8 cellular contexts compared by ENCODE assay signal in the genomic region with DNA sequence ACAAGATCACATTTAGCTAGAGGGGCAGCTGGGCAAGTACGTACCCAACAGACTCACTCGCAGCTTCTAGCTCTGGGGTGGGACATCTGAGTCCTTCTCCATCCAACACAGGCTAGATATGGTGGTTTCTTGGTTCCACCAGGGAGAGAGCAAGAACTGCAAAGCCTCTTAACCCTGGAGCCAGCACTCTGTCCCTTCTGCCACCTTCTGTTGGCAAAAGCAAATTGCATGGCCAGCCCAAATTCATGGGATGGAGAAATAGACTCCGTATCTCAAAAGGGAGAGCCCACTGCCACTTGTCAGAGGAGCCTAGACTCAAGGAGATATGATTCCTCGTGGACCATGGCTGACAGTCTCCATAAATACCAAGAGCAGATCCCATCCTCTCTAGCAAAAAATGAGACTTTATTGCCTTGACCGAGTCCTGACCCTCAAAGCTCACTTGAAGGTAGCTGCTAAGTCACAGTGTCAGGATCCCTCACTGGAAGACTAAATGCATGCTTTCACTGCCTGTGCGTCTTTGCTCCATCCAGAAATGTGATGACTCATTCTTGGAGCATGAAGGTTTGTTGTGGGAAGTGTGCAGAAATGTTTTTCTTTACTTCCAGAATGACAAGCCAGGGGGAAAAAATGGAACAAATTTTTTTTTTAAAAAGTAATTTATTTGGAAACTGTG. TPM values are rescaled to one million over a fixed set of nuclear protein-coding genes. Genes with fewer than 3 reads are reported as not detected.
A peak's percentile ranks its signal among the peaks of the same experiment; 100 is the strongest.
DNase-seq lines count a peak whose midpoint lies in the region; ATAC-seq and TF ChIP-seq lines count a peak whose summit lies in the region.

No MANE protein-coding gene starts in this region.

- no peaks in the 10 kb centered on the region for H3K9me3 Mint-ChIP-seq in Calu3 (ENCODE audit: low read depth, unreplicated experiment)
- peaks cover 8% of the 10 kb centered on the region for H3K9me3 Mint-ChIP-seq in activated T-helper 2 cell treated with anti-CD3 and anti-CD28 coated beads, Interferon-gamma antibody, Interleukin-2, Interleukin-4, amounts not matched to agents 10 μg/mL and 5 μg/mL and 100 μg/mL, durations not matched to agents 14 hours and 24 hours and 36 hours
- peaks cover 4% of the 10 kb centered on the region in 2 donors for H3K9me3 Mint-ChIP-seq in activated naive CD4-positive, alpha-beta T cell treated with anti-CD3 and anti-CD28 coated beads, Interleukin-2, amount 50 U/mL, for 72 hours

- H3K27ac Mint-ChIP-seq in Calu3 (ENCODE audit: unreplicated experiment) = no peak overlapping the region
- H3K27ac Mint-ChIP-seq in activated T-helper 2 cell treated with anti-CD3 and anti-CD28 coated beads, Interferon-gamma antibody, Interleukin-2, Interleukin-4, amounts not matched to agents 10 μg/mL and 5 μg/mL and 100 μg/mL, durations not matched to agents 14 hours and 24 hours and 36 hours = no peak overlapping the region
- no peak overlapping the region for H3K27ac Mint-ChIP-seq in activated naive CD4-positive, alpha-beta T cell treated with anti-CD3 and anti-CD28 coated beads, Interleukin-2, amount 50 U/mL, for 72 hours

- no peaks in the 10 kb centered on the region for H3K4me1 Mint-ChIP-seq in Calu3 (ENCODE audit: low read depth, unreplicated experiment)
- H3K4me1 Mint-ChIP-seq in activated T-helper 2 cell treated with anti-CD3 and anti-CD28 coated beads, Interferon-gamma antibody, Interleukin-2, Interleukin-4, amounts not matched to agents 10 μg/mL and 5 μg/mL and 100 μg/mL, durations not matched to agents 14 hours and 24 hours and 36 hours (ENCODE audit: low read depth) = no peaks in the 10 kb centered on the region

- BruUV-seq in Calu3 (replicated peaks; lab: Mats Ljungman, UMichigan) = no TSS peak

- H3K36me3 Mint-ChIP-seq in Calu3 (ENCODE audit: insufficient read depth, unreplicated experiment) = no peaks in the 10 kb centered on the region
- no peaks in the 10 kb centered on the region for H3K36me3 Mint-ChIP-seq in activated T-helper 2 cell treated with anti-CD3 and anti-CD28 coated beads, Interferon-gamma antibody, Interleukin-2, Interleukin-4, amounts not matched to agents 10 μg/mL and 5 μg/mL and 100 μg/mL, durations not matched to agents 14 hours and 24 hours and 36 hours (ENCODE audit: low read depth)
- peaks cover 0 to 4% of the 10 kb centered on the region in 2 donors for H3K36me3 Mint-ChIP-seq in activated naive CD4-positive, alpha-beta T cell treated with anti-CD3 and anti-CD28 coated beads, Interleukin-2, amount 50 U/mL, for 72 hours

- no peak overlapping the region for H3K4me3 Mint-ChIP-seq in Calu3 (ENCODE audit: low read depth, unreplicated experiment)
- H3K4me3 Mint-ChIP-seq in activated T-helper 2 cell treated with anti-CD3 and anti-CD28 coated beads, Interferon-gamma antibody, Interleukin-2, Interleukin-4, amounts not matched to agents 10 μg/mL and 5 μg/mL and 100 μg/mL, durations not matched to agents 14 hours and 24 hours and 36 hours (ENCODE audit: low read depth) = no peak overlapping the region

- intact Hi-C loops in Calu3 (cut with micrococcal nuclease; ENCODE audit: unreplicated experiment) = loop anchor here (5.0 kb wide), 1 partner anchor 202 kb away; no protein-coding TSS in a partner anchor
- intact Hi-C loops in activated T-helper 2 cell treated with anti-CD3 and anti-CD28 coated beads, Interferon-gamma antibody, Interleukin-2, Interleukin-4, amounts not matched to agents 10 μg/mL and 5 μg/mL and 100 μg/mL, durations not matched to agents 14 hours and 24 hours and 36 hours (cut with micrococcal nuclease) = no loop called here

- H3K27me3 Mint-ChIP-seq in Calu3 (ENCODE audit: unreplicated experiment) = peaks cover 11% of the 10 kb centered on the region
- H3K27me3 Mint-ChIP-seq in activated T-helper 2 cell treated with anti-CD3 and anti-CD28 coated beads, Interferon-gamma antibody, Interleukin-2, Interleukin-4, amounts not matched to agents 10 μg/mL and 5 μg/mL and 100 μg/mL, durations not matched to agents 14 hours and 24 hours and 36 hours (ENCODE audit: low read depth) = no peaks in the 10 kb centered on the region

- CTCF ChIA-PET in Calu3 (lab: Charles Lee) = interaction anchor here (0.6 kb wide), 2 partner anchors 333 to 434 kb away, joined by 3 to 6 read pairs; no protein-coding TSS in a partner anchor

- peak; percentile 11 for DNase-seq in Calu3
- peak in 49 of 76 experiments; percentile 3 to 67 (median 27) for DNase-seq in HUDEP-2 (lab: John Stamatoyannopoulos, UW; ENCODE audit: unreplicated experiment in 76 of 76)
- peak; percentile 90 for DNase-seq in amniotic epithelial cell (ENCODE audit: low read depth)
- peak; percentile 57 for DNase-seq in left kidney (ENCODE audit: low read depth, low spot score)
- DNase-seq in NCI-H2029 treated with DMSO at 0.1 percent for 48 hours (lab: John Stamatoyannopoulos, UW) = no peak
- DNase-seq in activated T-helper 2 cell treated with anti-CD3 and anti-CD28 coated beads, Interferon-gamma antibody, Interleukin-2, Interleukin-4, amounts not matched to agents 10 μg/mL and 5 μg/mL and 100 μg/mL, durations not matched to agents 14 hours and 24 hours and 36 hours (ENCODE audit: low spot score) = no peak
- no peak for DNase-seq in activated naive CD4-positive, alpha-beta T cell treated with anti-CD3 and anti-CD28 coated beads, Interleukin-2, amount 50 U/mL, for 72 hours (ENCODE audit: low spot score in 2 of 2)

- ATAC-seq in GM21526 (IDR thresholded peaks at IDR 0.05; ENCODE audit: low FRiP score, unreplicated experiment) = no peak
- ATAC-seq in activated naive CD4-positive, alpha-beta T cell treated with anti-CD3 and anti-CD28 coated beads, Interleukin-2, amount 50 U/mL, for 72 hours = no peak

- TF ChIP-seq CTCF in Calu3 (IDR thresholded peaks at IDR 0.05; ENCODE audit: unreplicated experiment) = no peak

RNA-seq across cellular contexts. Expression of a gene that starts 28.8 kb away (rescaled TPM):
- not detected in 2 replicates for total RNA-seq in Calu3 (2022)
- not detected in 2 replicates for total RNA-seq in activated T-helper 2 cell treated with anti-CD3 and anti-CD28 coated beads, Interferon-gamma antibody, Interleukin-2, Interleukin-4, amounts not matched to agents 10 μg/mL and 5 μg/mL and 100 μg/mL, durations not matched to agents 14 hours and 24 hours and 36 hours
- total RNA-seq in activated naive CD4-positive, alpha-beta T cell treated with anti-CD3 and anti-CD28 coated beads, Interleukin-2, amount 50 U/mL, for 72 hours = not detected

Comparison
In these comparisons a context has a peak if more than half of its experiments do, and no peak if none do; other contexts are left out.
1. DNase-seq: peak in Calu3 (single experiment), HUDEP-2 (49 of 76), amniotic epithelial cell (single experiment) and left kidney (single experiment); none in NCI-H2029 treated with DMSO at 0.1 percent for 48 hours (single experiment), activated T-helper 2 cell treated with anti-CD3 and anti-CD28 coated beads, Interferon-gamma antibody, Interleukin-2, Interleukin-4, amounts not matched to agents 10 μg/mL and 5 μg/mL and 100 μg/mL, durations not matched to agents 14 hours and 24 hours and 36 hours (single experiment) and activated naive CD4-positive, alpha-beta T cell treated with anti-CD3 and anti-CD28 coated beads, Interleukin-2, amount 50 U/mL, for 72 hours (0 of 2).